Comparison of ENCODE assay signal across 8 cellular contexts in genomic region chr6:39102024-39102820, GRCh38. TPM values are rescaled to one million over a fixed set of nuclear protein-coding genes. Genes with fewer than 3 reads are reported as not detected.
DNase-seq lines count a peak whose midpoint lies in the region; ATAC-seq and TF ChIP-seq lines count a peak whose summit lies in the region.

No MANE protein-coding gene starts in this region.

- H3K56ac ChIP-seq in IMR-90 (ENCODE audit: extremely low read depth, insufficient read depth, low read length), result no peak overlapping the region

- no peak overlapping the region for H4K5ac ChIP-seq in IMR-90 (ENCODE audit: low read depth, low read length)

- POLR2A ChIA-PET in activated CD4-positive, alpha-beta memory T cell treated with anti-CD3 and anti-CD28 coated beads for 36 hours (lab: Charles Lee), result interaction anchor here (0.6 to 1.4 kb wide), 3 partner anchors 12 to 161 kb away, joined by 3 to 5 read pairs (median 3); no protein-coding TSS in a partner anchor
- POLR2A ChIA-PET in activated CD4-positive, alpha-beta memory T cell treated with anti-CD3 and anti-CD28 coated beads, Interleukin-2, amount 10 ng/mL, durations not matched to agents 7 days and 5 days (lab: Charles Lee), result interaction anchor here (1.9 to 2.1 kb wide), 2 partner anchors 9 to 12 kb away, joined by 7 to 9 read pairs; partner anchors contain the start of gene SAYSD1
- POLR2A ChIA-PET in IMR-90 (lab: Charles Lee; ENCODE audit: unreplicated experiment), result no interaction called here
- POLR2A ChIA-PET in naive thymus-derived CD4-positive, alpha-beta T cell (lab: Charles Lee), result interaction anchor here (1.4 kb wide), 1 partner anchor 13 kb away, joined by 5 read pairs; the partner anchor contains the start of gene SAYSD1

- no TSS peak for BruUV-seq in IMR-90 (replicated peaks; lab: Mats Ljungman, UMichigan)

- H3K27ac Mint-ChIP-seq in activated CD4-positive, alpha-beta memory T cell treated with anti-CD3 and anti-CD28 coated beads for 36 hours, result no peak overlapping the region
- H3K27ac Mint-ChIP-seq in activated CD4-positive, alpha-beta memory T cell treated with anti-CD3 and anti-CD28 coated beads, Interleukin-2, amount 10 ng/mL, durations not matched to agents 7 days and 5 days, result no peak overlapping the region
- peak overlapping the region in 1 of 9 donors; percentile 15 for H3K27ac Mint-ChIP-seq in naive thymus-derived CD4-positive, alpha-beta T cell

- peaks cover 8% of the 10 kb centered on the region; the same call in 1 of the 2 replicates for H3K36me3 ChIP-seq in IMR-90 (ENCODE audit: control insufficient read depth, insufficient read depth, low read length)
- peaks cover 0 to 20% (median 0%) of the 10 kb centered on the region in 3 experiments for H3K36me3 ChIP-seq in naive thymus-derived CD4-positive, alpha-beta T cell (ENCODE audit: control insufficient read depth in 2 of 3, insufficient read depth in 3 of 3, low read length in 3 of 3)

- no peak overlapping the region for H3K18ac ChIP-seq in IMR-90 (ENCODE audit: low read depth, low read length)

- H3K27me3 ChIP-seq in IMR-90 (ENCODE audit: control insufficient read depth, insufficient read depth, low read length), result no peaks in the 10 kb centered on the region
- H3K27me3 ChIP-seq in naive thymus-derived CD4-positive, alpha-beta T cell (ENCODE audit: control insufficient read depth in 2 of 2, insufficient read depth in 2 of 2, low read length in 2 of 2), result no peaks in the 10 kb centered on the region

- 50% methylated on average over 2 of the region's 12 CpGs; no CpG with 5 or more reads in 1 of the 2 experiments for WGBS in IMR-90 (ENCODE audit: extremely low coverage in 2 of 2, insufficient read length in 1 of 2), 2 experiments

- in situ Hi-C loops in IMR-90 (cut with MboI; ENCODE audit: low sequenced_read_pairs), result no loop called here

- H3K79me1 ChIP-seq in IMR-90 (ENCODE audit: low read depth in 1 of 2, low read length in 2 of 2), result no peaks in the 10 kb centered on the region

- H4K8ac ChIP-seq in IMR-90 (ENCODE audit: low read depth in 2 of 2, low read length in 2 of 2), result no peak overlapping the region

- no peaks in the 10 kb centered on the region for H4K20me1 ChIP-seq in IMR-90 (ENCODE audit: insufficient read depth, low read length)

- TF ChIP-seq CTCF in IMR-90 (conservative IDR thresholded peaks at IDR 0.05; ENCODE audit: low read depth, low read length), result peak; percentile 49
- peak; percentile 66 for TF ChIP-seq CTCF in choroid plexus epithelial cell (conservative IDR thresholded peaks at IDR 0.05; ENCODE audit: low read depth, low read length)

- ATAC-seq in IMR-90 (ENCODE audit: low read depth), result peak; percentile 96
- peak; percentile 62 for ATAC-seq in naive thymus-derived CD4-positive, alpha-beta T cell
- no peak for ATAC-seq in HG03565 (IDR thresholded peaks at IDR 0.05; ENCODE audit: unreplicated experiment)

- H3K23ac ChIP-seq in IMR-90 (ENCODE audit: low read depth, low read length), result no peak overlapping the region

- H3K4me3 Mint-ChIP-seq in activated CD4-positive, alpha-beta memory T cell treated with anti-CD3 and anti-CD28 coated beads for 36 hours, result no peak overlapping the region
- H3K4me3 Mint-ChIP-seq in activated CD4-positive, alpha-beta memory T cell treated with anti-CD3 and anti-CD28 coated beads, Interleukin-2, amount 10 ng/mL, durations not matched to agents 7 days and 5 days, result no peak overlapping the region
- H3K4me3 Mint-ChIP-seq in naive thymus-derived CD4-positive, alpha-beta T cell, result no peak overlapping the region

- H3K14ac ChIP-seq in IMR-90 (replicated peaks; ENCODE audit: low read depth, low read length), result no peak overlapping the region

- dilution Hi-C loops in IMR-90 (cut with HindIII; ENCODE audit: low sequenced_read_pairs, unreplicated experiment), result no loop called here

- peaks cover 10% of the 10 kb centered on the region for H3K4me1 Mint-ChIP-seq in activated CD4-positive, alpha-beta memory T cell treated with anti-CD3 and anti-CD28 coated beads for 36 hours (ENCODE audit: low read depth)
- H3K4me1 Mint-ChIP-seq in activated CD4-positive, alpha-beta memory T cell treated with anti-CD3 and anti-CD28 coated beads, Interleukin-2, amount 10 ng/mL, durations not matched to agents 7 days and 5 days, result peaks cover 3% of the 10 kb centered on the region
- peaks cover 11 to 34% (median 16%) of the 10 kb centered on the region in 7 donors for H3K4me1 Mint-ChIP-seq in naive thymus-derived CD4-positive, alpha-beta T cell

- H3K4me2 ChIP-seq in IMR-90 (ENCODE audit: low read depth, low read length), result peak overlapping the region; percentile 19; the same call in 1 of the 2 replicates

- TF ChIP-seq RAD21 in IMR-90 (IDR thresholded peaks at IDR 0.05; ENCODE audit: low read length), result peak; percentile 29; the same call in 1 of the 2 replicates

- intact Hi-C loops in activated CD4-positive, alpha-beta memory T cell treated with anti-CD3 and anti-CD28 coated beads for 36 hours (cut with micrococcal nuclease), result loop anchor here (1.0 to 5.0 kb wide), 2 partner anchors 9 to 75 kb away; no protein-coding TSS in a partner anchor
- intact Hi-C loops in IMR-90 (cut with micrococcal nuclease), result loop anchor here (1.0 to 5.0 kb wide), 3 partner anchors 14 to 230 kb away; no protein-coding TSS in a partner anchor
- intact Hi-C loops in naive thymus-derived CD4-positive, alpha-beta T cell (cut with micrococcal nuclease), result loop anchor here (1.0 to 5.0 kb wide), 3 partner anchors 12 to 230 kb away; no protein-coding TSS in a partner anchor

- no peaks in the 10 kb centered on the region for H3K9me3 Mint-ChIP-seq in activated CD4-positive, alpha-beta memory T cell treated with anti-CD3 and anti-CD28 coated beads for 36 hours
- H3K9me3 Mint-ChIP-seq in activated CD4-positive, alpha-beta memory T cell treated with anti-CD3 and anti-CD28 coated beads, Interleukin-2, amount 10 ng/mL, durations not matched to agents 7 days and 5 days, result no peaks in the 10 kb centered on the region
- peaks cover 0 to 2% (median 0%) of the 10 kb centered on the region in 11 donors for H3K9me3 Mint-ChIP-seq in naive thymus-derived CD4-positive, alpha-beta T cell

- H3K27ac ChIP-seq in IMR-90 (ENCODE audit: insufficient read depth, low read length), result peak overlapping the region; percentile 41; the same call in 1 of the 2 replicates
- H3K27ac ChIP-seq in naive thymus-derived CD4-positive, alpha-beta T cell (ENCODE audit: low read depth, low read length), result no peak overlapping the region

- CTCF ChIA-PET in activated CD4-positive, alpha-beta memory T cell treated with anti-CD3 and anti-CD28 coated beads for 36 hours (lab: Charles Lee), result interaction anchor here (1.2 to 2.0 kb wide), 3 partner anchors 105 to 230 kb away, joined by 3 to 8 read pairs (median 6); no protein-coding TSS in a partner anchor
- CTCF ChIA-PET in activated CD4-positive, alpha-beta memory T cell treated with anti-CD3 and anti-CD28 coated beads, Interleukin-2, amount 10 ng/mL, durations not matched to agents 7 days and 5 days (lab: Charles Lee), result interaction anchor here (1.0 to 2.0 kb wide), 6 partner anchors 9 to 230 kb away, joined by 3 to 12 read pairs (median 4); partner anchors contain the start of gene SAYSD1
- CTCF ChIA-PET in IMR-90 (lab: Yijun Ruan, JAX), result interaction anchor here (0.6 to 2.6 kb wide), 8 partner anchors 8 to 158 kb away, joined by 3 to 12 read pairs (median 3); partner anchors contain the start of gene SAYSD1
- CTCF ChIA-PET in naive thymus-derived CD4-positive, alpha-beta T cell (lab: Charles Lee), result interaction anchor here (1.0 to 2.3 kb wide), 2 partner anchors 200 to 230 kb away, joined by 3 to 8 read pairs; no protein-coding TSS in a partner anchor

- H3K36me3 Mint-ChIP-seq in activated CD4-positive, alpha-beta memory T cell treated with anti-CD3 and anti-CD28 coated beads for 36 hours, result peaks cover 28% of the 10 kb centered on the region
- peaks cover 11% of the 10 kb centered on the region for H3K36me3 Mint-ChIP-seq in activated CD4-positive, alpha-beta memory T cell treated with anti-CD3 and anti-CD28 coated beads, Interleukin-2, amount 10 ng/mL, durations not matched to agents 7 days and 5 days (ENCODE audit: low read depth)
- peaks cover 19 to 35% (median 23%) of the 10 kb centered on the region in 5 donors for H3K36me3 Mint-ChIP-seq in naive thymus-derived CD4-positive, alpha-beta T cell

- H2BK15ac ChIP-seq in IMR-90 (ENCODE audit: low read depth, low read length), result no peak overlapping the region

- no peak overlapping the region for H3K9ac ChIP-seq in IMR-90 (ENCODE audit: low read depth, low read length)

- no peaks in the 10 kb centered on the region for H3K9me3 ChIP-seq in IMR-90 (ENCODE audit: control insufficient read depth, insufficient read depth, low read length)
- no peaks in the 10 kb centered on the region for H3K9me3 ChIP-seq in naive thymus-derived CD4-positive, alpha-beta T cell (ENCODE audit: control insufficient read depth in 2 of 3, low read length in 3 of 3)

- peaks cover 3% of the 10 kb centered on the region; the same call in 1 of the 2 replicates for H3K4me1 ChIP-seq in IMR-90 (ENCODE audit: control insufficient read depth, insufficient read depth, low read length)
- H3K4me1 ChIP-seq in naive thymus-derived CD4-positive, alpha-beta T cell (ENCODE audit: control insufficient read depth in 2 of 2, insufficient read depth in 2 of 2, low read length in 2 of 2), result peaks cover 0 to 5% of the 10 kb centered on the region in 2 donors

- H3K9me1 ChIP-seq in IMR-90 (ENCODE audit: insufficient read depth, low read length), result no peaks in the 10 kb centered on the region

- peak; percentile 31 for DNase-seq in activated CD4-positive, alpha-beta memory T cell treated with anti-CD3 and anti-CD28 coated beads for 36 hours
- DNase-seq in activated CD4-positive, alpha-beta memory T cell treated with anti-CD3 and anti-CD28 coated beads, Interleukin-2, amount 10 ng/mL, durations not matched to agents 7 days and 5 days, result no peak
- DNase-seq in IMR-90 (peak; percentile 84), choroid plexus epithelial cell (ENCODE audit: low read depth) (peak; percentile 79), NOMO-1 treated with DMSO at 0.1 percent for 48 hours (lab: John Stamatoyannopoulos, UW; ENCODE audit: unreplicated experiment) (no peak), HT-29 (ENCODE audit: low spot score) (no peak)
- peak in 1 of 9 donors; percentile 20 for DNase-seq in naive thymus-derived CD4-positive, alpha-beta T cell

- H2BK20ac ChIP-seq in IMR-90 (ENCODE audit: low read depth, low read length), result no peak overlapping the region

- H3K4ac ChIP-seq in IMR-90 (ENCODE audit: low read depth, low read length), result no peak overlapping the region

- TF ChIP-seq POLR2A in IMR-90 (IDR thresholded peaks at IDR 0.05; ENCODE audit: low read depth, low read length), result no peak

- H2AK5ac ChIP-seq in IMR-90 (ENCODE audit: low read depth, low read length), result no peak overlapping the region

- H2AFZ ChIP-seq in IMR-90 (replicated peaks; ENCODE audit: low read length, poor library complexity), result no peak overlapping the region

- H2AK9ac ChIP-seq in IMR-90 (replicated peaks; ENCODE audit: low read depth, low read length, poor library complexity), result no peak overlapping the region

- no peak overlapping the region for H2BK120ac ChIP-seq in IMR-90 (ENCODE audit: low read depth, low read length)

- H3K27me3 Mint-ChIP-seq in activated CD4-positive, alpha-beta memory T cell treated with anti-CD3 and anti-CD28 coated beads for 36 hours, result no peaks in the 10 kb centered on the region
- no peaks in the 10 kb centered on the region for H3K27me3 Mint-ChIP-seq in activated CD4-positive, alpha-beta memory T cell treated with anti-CD3 and anti-CD28 coated beads, Interleukin-2, amount 10 ng/mL, durations not matched to agents 7 days and 5 days
- H3K27me3 Mint-ChIP-seq in naive thymus-derived CD4-positive, alpha-beta T cell, result peaks cover 0 to 10% (median 0%) of the 10 kb centered on the region in 5 donors

- no peak overlapping the region for H4K91ac ChIP-seq in IMR-90 (ENCODE audit: insufficient read depth, low read depth, low read length)

- H2BK5ac ChIP-seq in IMR-90 (ENCODE audit: low read depth, low read length, poor library complexity, severe bottlenecking), result no peak overlapping the region

- H3K4me3 ChIP-seq in IMR-90 (ENCODE audit: insufficient read depth, low read depth, low read length), result no peak overlapping the region
- no peak overlapping the region for H3K4me3 ChIP-seq in choroid plexus epithelial cell (ENCODE audit: low read depth, low read length)
- H3K4me3 ChIP-seq in naive thymus-derived CD4-positive, alpha-beta T cell (ENCODE audit: low read length), result no peak overlapping the region

RNA-seq across cellular contexts. Expression of gene SAYSD1, which starts 12.8 kb away (rescaled TPM):
- total RNA-seq in activated CD4-positive, alpha-beta memory T cell treated with anti-CD3 and anti-CD28 coated beads for 36 hours, result 10 to 100 TPM; 12.3 to 12.9 TPM
- total RNA-seq in activated CD4-positive, alpha-beta memory T cell treated with anti-CD3 and anti-CD28 coated beads, Interleukin-2, amount 10 ng/mL, durations not matched to agents 7 days and 5 days, result 10 to 100 TPM; 10.4 to 11.0 TPM
- 5.9 and 9.4 TPM in 2 replicates for total RNA-seq in IMR-90 (2012; rRNA removed)
- 5.7 and 6.5 TPM in 2 replicates for polyA plus RNA-seq in IMR-90 (2012; rRNA removed)
- 4.0 and 4.5 TPM in 2 replicates for polyA plus RNA-seq in IMR-90 (2012; cell fraction: cytosol; rRNA removed)
- 1.9 and 6.5 TPM in 2 replicates for polyA plus RNA-seq in IMR-90 (2012; cell fraction: nucleus; rRNA removed; ENCODE audit: low replicate concordance)
- total RNA-seq in naive thymus-derived CD4-positive, alpha-beta T cell, result 10 to 100 TPM; 15.1 to 26.8 (median 19.8) TPM
- 10 to 100 TPM; 18.6 to 21.6 TPM for polyA plus RNA-seq in naive thymus-derived CD4-positive, alpha-beta T cell
- 11.2 and 11.9 TPM in 2 replicates for total RNA-seq in HT-29 (2014; rRNA removed; shearing (Covaris generic))

RNA-seq across cellular contexts. Expression of gene GLP1R, which starts 53.6 kb away (rescaled TPM):
- under 1 TPM in 1 of 2 experiments, not detected in 1; 0.07 TPM for total RNA-seq in activated CD4-positive, alpha-beta memory T cell treated with anti-CD3 and anti-CD28 coated beads for 36 hours
- total RNA-seq in activated CD4-positive, alpha-beta memory T cell treated with anti-CD3 and anti-CD28 coated beads, Interleukin-2, amount 10 ng/mL, durations not matched to agents 7 days and 5 days, result not detected
- total RNA-seq in IMR-90 (2012; rRNA removed), result not detected in 2 replicates
- polyA plus RNA-seq in IMR-90 (2012; rRNA removed), result not detected in 2 replicates
- polyA plus RNA-seq in IMR-90 (2012; cell fraction: cytosol; rRNA removed), result not detected in 2 replicates
- polyA plus RNA-seq in IMR-90 (2012; cell fraction: nucleus; rRNA removed; ENCODE audit: low replicate concordance), result not detected in 2 replicates
- total RNA-seq in naive thymus-derived CD4-positive, alpha-beta T cell, result not detected
- polyA plus RNA-seq in naive thymus-derived CD4-positive, alpha-beta T cell, result not detected
- not detected in 2 replicates for total RNA-seq in HT-29 (2014; rRNA removed; shearing (Covaris generic))

Comparison
In these comparisons a context has a peak if more than half of its experiments do, and no peak if none do; other contexts are left out.
1. DNase-seq: peak in activated CD4-positive, alpha-beta memory T cell treated with anti-CD3 and anti-CD28 coated beads for 36 hours (single experiment), IMR-90 (single experiment) and choroid plexus epithelial cell (single experiment); none in activated CD4-positive, alpha-beta memory T cell treated with anti-CD3 and anti-CD28 coated beads, Interleukin-2, amount 10 ng/mL, durations not matched to agents 7 days and 5 days (single experiment), NOMO-1 treated with DMSO at 0.1 percent for 48 hours (single experiment) and HT-29 (single experiment).